In the genomic region with DNA sequence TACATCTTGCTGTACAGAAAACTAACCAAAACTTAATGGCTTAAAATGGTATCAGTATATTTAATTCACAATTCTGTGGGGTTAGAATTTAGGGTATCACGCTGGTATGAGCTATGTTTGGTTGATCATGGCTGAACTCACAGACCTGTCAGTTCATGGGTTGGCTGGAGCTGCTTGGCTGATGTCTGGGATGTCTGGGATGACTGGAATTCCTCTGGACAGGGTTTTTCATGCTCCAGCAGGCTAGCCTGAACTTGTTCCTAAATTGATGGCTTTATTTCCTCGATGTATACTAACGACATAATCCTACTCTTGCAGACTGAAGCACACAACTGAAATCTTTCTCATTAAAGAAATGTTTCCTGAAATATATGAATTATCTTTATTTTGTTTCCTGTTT, we compare ENCODE assay signal across 1 cellular context.
TF ChIP-seq lines count a peak whose summit lies in the region.

No MANE protein-coding gene starts in this region.

TF ChIP-seq in SK-N-SH, 30 proteins besides CTCF, POLR2A, EP300 and RAD21:
- TF ChIP-seq, protein P1, sequence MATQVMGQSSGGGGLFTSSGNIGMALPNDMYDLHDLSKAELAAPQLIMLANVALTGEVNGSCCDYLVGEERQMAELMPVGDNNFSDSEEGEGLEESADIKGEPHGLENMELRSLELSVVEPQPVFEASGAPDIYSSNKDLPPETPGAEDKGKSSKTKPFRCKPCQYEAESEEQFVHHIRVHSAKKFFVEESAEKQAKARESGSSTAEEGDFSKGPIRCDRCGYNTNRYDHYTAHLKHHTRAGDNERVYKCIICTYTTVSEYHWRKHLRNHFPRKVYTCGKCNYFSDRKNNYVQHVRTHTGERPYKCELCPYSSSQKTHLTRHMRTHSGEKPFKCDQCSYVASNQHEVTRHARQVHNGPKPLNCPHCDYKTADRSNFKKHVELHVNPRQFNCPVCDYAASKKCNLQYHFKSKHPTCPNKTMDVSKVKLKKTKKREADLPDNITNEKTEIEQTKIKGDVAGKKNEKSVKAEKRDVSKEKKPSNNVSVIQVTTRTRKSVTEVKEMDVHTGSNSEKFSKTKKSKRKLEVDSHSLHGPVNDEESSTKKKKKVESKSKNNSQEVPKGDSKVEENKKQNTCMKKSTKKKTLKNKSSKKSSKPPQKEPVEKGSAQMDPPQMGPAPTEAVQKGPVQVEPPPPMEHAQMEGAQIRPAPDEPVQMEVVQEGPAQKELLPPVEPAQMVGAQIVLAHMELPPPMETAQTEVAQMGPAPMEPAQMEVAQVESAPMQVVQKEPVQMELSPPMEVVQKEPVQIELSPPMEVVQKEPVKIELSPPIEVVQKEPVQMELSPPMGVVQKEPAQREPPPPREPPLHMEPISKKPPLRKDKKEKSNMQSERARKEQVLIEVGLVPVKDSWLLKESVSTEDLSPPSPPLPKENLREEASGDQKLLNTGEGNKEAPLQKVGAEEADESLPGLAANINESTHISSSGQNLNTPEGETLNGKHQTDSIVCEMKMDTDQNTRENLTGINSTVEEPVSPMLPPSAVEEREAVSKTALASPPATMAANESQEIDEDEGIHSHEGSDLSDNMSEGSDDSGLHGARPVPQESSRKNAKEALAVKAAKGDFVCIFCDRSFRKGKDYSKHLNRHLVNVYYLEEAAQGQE (IDR thresholded peaks at IDR 0.05; ENCODE audit: low read depth, low read length) = no peak
- TF ChIP-seq, protein P2, sequence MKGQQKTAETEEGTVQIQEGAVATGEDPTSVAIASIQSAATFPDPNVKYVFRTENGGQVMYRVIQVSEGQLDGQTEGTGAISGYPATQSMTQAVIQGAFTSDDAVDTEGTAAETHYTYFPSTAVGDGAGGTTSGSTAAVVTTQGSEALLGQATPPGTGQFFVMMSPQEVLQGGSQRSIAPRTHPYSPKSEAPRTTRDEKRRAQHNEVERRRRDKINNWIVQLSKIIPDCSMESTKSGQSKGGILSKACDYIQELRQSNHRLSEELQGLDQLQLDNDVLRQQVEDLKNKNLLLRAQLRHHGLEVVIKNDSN (IDR thresholded peaks at IDR 0.05; ENCODE audit: borderline replicate concordance, low read depth) = no peak
- TF ChIP-seq, protein P3, sequence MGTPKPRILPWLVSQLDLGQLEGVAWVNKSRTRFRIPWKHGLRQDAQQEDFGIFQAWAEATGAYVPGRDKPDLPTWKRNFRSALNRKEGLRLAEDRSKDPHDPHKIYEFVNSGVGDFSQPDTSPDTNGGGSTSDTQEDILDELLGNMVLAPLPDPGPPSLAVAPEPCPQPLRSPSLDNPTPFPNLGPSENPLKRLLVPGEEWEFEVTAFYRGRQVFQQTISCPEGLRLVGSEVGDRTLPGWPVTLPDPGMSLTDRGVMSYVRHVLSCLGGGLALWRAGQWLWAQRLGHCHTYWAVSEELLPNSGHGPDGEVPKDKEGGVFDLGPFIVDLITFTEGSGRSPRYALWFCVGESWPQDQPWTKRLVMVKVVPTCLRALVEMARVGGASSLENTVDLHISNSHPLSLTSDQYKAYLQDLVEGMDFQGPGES (IDR thresholded peaks at IDR 0.05; ENCODE audit: low read depth, low read length) = no peak
- no peak for TF ChIP-seq FOSL2 (IDR thresholded peaks at IDR 0.05; ENCODE audit: borderline replicate concordance, low read depth)
- TF ChIP-seq FOXM1 (IDR thresholded peaks at IDR 0.05; ENCODE audit: low read depth) = no peak
- TF ChIP-seq, protein P4, sequence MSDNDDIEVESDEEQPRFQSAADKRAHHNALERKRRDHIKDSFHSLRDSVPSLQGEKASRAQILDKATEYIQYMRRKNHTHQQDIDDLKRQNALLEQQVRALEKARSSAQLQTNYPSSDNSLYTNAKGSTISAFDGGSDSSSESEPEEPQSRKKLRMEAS (IDR thresholded peaks at IDR 0.05; ENCODE audit: low read depth) = no peak
- TF ChIP-seq, protein P5, sequence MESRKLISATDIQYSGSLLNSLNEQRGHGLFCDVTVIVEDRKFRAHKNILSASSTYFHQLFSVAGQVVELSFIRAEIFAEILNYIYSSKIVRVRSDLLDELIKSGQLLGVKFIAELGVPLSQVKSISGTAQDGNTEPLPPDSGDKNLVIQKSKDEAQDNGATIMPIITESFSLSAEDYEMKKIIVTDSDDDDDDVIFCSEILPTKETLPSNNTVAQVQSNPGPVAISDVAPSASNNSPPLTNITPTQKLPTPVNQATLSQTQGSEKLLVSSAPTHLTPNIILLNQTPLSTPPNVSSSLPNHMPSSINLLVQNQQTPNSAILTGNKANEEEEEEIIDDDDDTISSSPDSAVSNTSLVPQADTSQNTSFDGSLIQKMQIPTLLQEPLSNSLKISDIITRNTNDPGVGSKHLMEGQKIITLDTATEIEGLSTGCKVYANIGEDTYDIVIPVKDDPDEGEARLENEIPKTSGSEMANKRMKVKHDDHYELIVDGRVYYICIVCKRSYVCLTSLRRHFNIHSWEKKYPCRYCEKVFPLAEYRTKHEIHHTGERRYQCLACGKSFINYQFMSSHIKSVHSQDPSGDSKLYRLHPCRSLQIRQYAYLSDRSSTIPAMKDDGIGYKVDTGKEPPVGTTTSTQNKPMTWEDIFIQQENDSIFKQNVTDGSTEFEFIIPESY (IDR thresholded peaks at IDR 0.05; ENCODE audit: borderline replicate concordance, low read depth) = no peak
- no peak for TF ChIP-seq TEAD4 (IDR thresholded peaks at IDR 0.05; ENCODE audit: borderline replicate concordance, insufficient read depth)
